In genomic region chr7:34044734-34045353, GRCh38 we compare ENCODE assay signal across 26 cellular contexts.
"Had no signal": no experiment of that assay in that cellular context is flagged by ENCODE, and none has a peak within 500 bp of the region (broad histone marks: within the 10 kb centered on the region; RNA-seq: fewer than 3 reads in every experiment).

No MANE protein-coding gene starts in this region.

- H3K27ac ChIP-seq: brain microvascular endothelial cell, KMS-11 had no signal

- H3K36me3 Mint-ChIP-seq: activated naive CD4-positive, alpha-beta T cell treated with anti-CD3 and anti-CD28 coated beads, Interleukin-2, amount 50 U/mL, for 72 hours had no signal

- H3K9ac ChIP-seq: KMS-11, SK-N-SH had no signal

- H3K27me3 Mint-ChIP-seq: activated naive CD8-positive, alpha-beta T cell treated with anti-CD3 and anti-CD28 coated beads, Interleukin-2, amount 50 U/mL, for 24 hours had no signal

- DNase-seq: activated CD4-positive, alpha-beta T cell treated with anti-CD3 and anti-CD28 coated beads for 48 hours; activated CD4-positive, alpha-beta T cell treated with anti-CD3 and anti-CD28 coated beads, Interleukin-2, amount 50 U/mL, for 48 hours; activated CD4-positive, CD25-positive, alpha-beta regulatory T cell treated with anti-CD3 and anti-CD28 coated beads, Interleukin-2, amount 50 U/mL, for 72 hours; activated CD8-positive, alpha-beta memory T cell treated with anti-CD3 and anti-CD28 coated beads for 24 hours; activated effector memory CD4-positive, alpha-beta T cell treated with anti-CD3 and anti-CD28 coated beads, Interleukin-2, amount 50 U/mL, for 16 hours; activated naive CD4-positive, alpha-beta T cell treated with Interleukin-2 at 50 U/mL for 16 hours; activated naive CD8-positive, alpha-beta T cell treated with anti-CD3 and anti-CD28 coated beads, Interleukin-2, amount 50 U/mL, for 24 hours; activated T-cell treated with anti-CD3 and anti-CD28 coated beads, Interleukin-2, amount 50 U/mL, for 4 hours; amygdala; brain microvascular endothelial cell; MG63; MV-4-11; NCI-H1092 treated with DMSO at 0.1 percent for 48 hours; NCI-H1417 treated with DMSO at 0.1 percent for 48 hours; NCI-H1694; NCI-H2029; NCI-H2107; NCI-H2171 treated with DMSO at 0.1 percent for 48 hours; NCI-H226; NCI-H526; NCI-H82; SK-N-SH; SW 1271 had no signal

- H3K27me3 ChIP-seq: brain microvascular endothelial cell, MG63 had no signal

- ATAC-seq: activated naive CD4-positive, alpha-beta T cell treated with anti-CD3 and anti-CD28 coated beads, Interleukin-2, amount 50 U/mL, for 72 hours; activated naive CD8-positive, alpha-beta T cell treated with anti-CD3 and anti-CD28 coated beads, Interleukin-2, amount 50 U/mL, for 24 hours; activated T-cell treated with anti-CD3 and anti-CD28 coated beads, Interleukin-2, amount 50 U/mL, for 4 hours had no signal

- H3K27ac Mint-ChIP-seq: activated naive CD4-positive, alpha-beta T cell treated with anti-CD3 and anti-CD28 coated beads, Interleukin-2, amount 50 U/mL, for 72 hours; activated naive CD8-positive, alpha-beta T cell treated with anti-CD3 and anti-CD28 coated beads, Interleukin-2, amount 50 U/mL, for 24 hours; T-helper 2 cell treated with Interferon-gamma antibody and Interleukin-4, amounts not matched to agents 5 μg/mL and 100 μg/mL, for 36 hours had no signal

- H3K4me2 ChIP-seq: KMS-11, SK-N-SH had no signal

- H3K9me3 Mint-ChIP-seq: T-helper 2 cell treated with Interferon-gamma antibody and Interleukin-4, amounts not matched to agents 5 μg/mL and 100 μg/mL, for 36 hours had no signal

- H3K4me3 Mint-ChIP-seq: activated naive CD8-positive, alpha-beta T cell treated with anti-CD3 and anti-CD28 coated beads, Interleukin-2, amount 50 U/mL, for 24 hours; activated T-cell treated with anti-CD3 and anti-CD28 coated beads, Interleukin-2, amount 50 U/mL, for 4 hours; T-helper 2 cell treated with Interferon-gamma antibody and Interleukin-4, amounts not matched to agents 5 μg/mL and 100 μg/mL, for 36 hours had no signal

- H3K4me3 ChIP-seq: MG63 had no signal

- H3K4me1 Mint-ChIP-seq: activated naive CD8-positive, alpha-beta T cell treated with anti-CD3 and anti-CD28 coated beads, Interleukin-2, amount 50 U/mL, for 24 hours had no signal

- H3K9me3 ChIP-seq: MG63, SK-N-SH had no signal
